ENCODE assay signal across 1 cellular context in the genomic region with DNA sequence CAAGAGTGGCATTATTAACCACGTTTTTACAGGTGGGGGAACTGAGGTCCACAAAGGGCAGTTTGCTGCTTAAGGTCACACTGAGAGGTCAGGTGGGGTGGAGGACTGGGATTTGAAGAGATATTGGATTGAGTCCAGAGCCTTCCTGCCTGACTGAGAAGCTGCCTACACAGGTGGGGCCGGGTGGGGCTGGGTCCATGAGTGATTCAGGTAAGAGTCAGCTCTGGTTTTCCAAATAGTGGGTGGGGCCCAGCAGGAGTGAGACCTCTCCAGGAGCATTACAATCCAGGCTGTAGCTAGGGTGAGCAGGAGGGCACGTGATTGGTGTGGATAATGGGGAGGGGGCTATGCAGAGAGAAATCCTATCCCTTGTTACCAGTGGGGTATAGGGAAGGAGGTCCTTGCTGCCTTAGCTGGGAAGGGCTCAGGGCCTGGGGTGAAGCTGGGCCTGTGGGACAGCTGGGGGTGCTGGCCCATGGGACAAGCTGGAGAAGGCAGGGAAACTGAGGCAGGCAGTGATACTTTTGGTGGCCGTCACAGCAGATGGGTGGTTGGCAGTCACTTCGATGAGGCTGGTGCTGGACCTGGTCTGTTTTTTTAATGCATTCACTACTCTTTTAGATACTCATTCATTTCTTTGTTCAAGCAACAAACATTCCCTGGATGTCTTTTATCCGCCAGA.
TF ChIP-seq lines count a peak whose summit lies in the region.

No MANE protein-coding gene starts in this region.

TF ChIP-seq in HCT116, 20 proteins besides CTCF, POLR2A, EP300 and RAD21:
- TF ChIP-seq CBX3 (IDR thresholded peaks at IDR 0.05; ENCODE audit: low read depth) (no peak), FOSL1 (IDR thresholded peaks at IDR 0.05; ENCODE audit: low read depth) (peak; percentile 57; the same call in 1 of the 2 replicates), SP1 (IDR thresholded peaks at IDR 0.05; ENCODE audit: low read depth) (peak; percentile 16; the same call in 1 of the 2 replicates), ATF3 (IDR thresholded peaks at IDR 0.05) (no peak)
